ENCODE assay signal across 21 cellular contexts in the genomic region with DNA sequence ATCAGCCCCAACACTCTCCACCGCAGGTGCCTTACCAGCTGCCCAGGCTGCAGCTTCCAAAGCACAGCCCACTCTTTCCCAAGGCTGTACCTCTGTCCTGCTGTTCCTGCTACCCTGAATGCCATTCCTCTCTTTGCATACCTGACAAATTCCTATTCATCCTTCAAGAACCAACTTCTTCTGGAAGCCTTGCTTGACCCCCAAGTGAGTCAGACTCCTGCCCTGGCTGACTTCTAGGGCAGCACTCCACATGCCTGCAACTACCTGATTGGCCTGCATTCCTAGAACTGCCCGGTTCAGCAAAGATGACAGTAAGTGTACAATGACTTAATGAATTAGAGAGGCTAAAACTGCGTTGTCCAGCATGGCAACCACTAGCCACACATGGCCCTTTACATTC. TPM values are rescaled to one million over a fixed set of nuclear protein-coding genes. Genes with fewer than 3 reads are reported as not detected.
"Had no signal": no experiment of that assay in that cellular context is flagged by ENCODE, and none has a peak within 500 bp of the region (broad histone marks: within the 10 kb centered on the region; RNA-seq: fewer than 3 reads in every experiment).

No MANE protein-coding gene starts in this region.

- H3K27ac Mint-ChIP-seq: activated CD4-positive, alpha-beta T cell treated with anti-CD3 and anti-CD28 coated beads, Interleukin-2, amount 10 ng/mL, durations not matched to agents 24 days and 14 days; activated naive CD4-positive, alpha-beta T cell treated with anti-CD3 and anti-CD28 coated beads, Interleukin-2, amount 50 U/mL, for 24 hours; immature natural killer cell; progenitor cell of endocrine pancreas had no signal

- H3K4me2 ChIP-seq: SK-N-SH had no signal

- H3K9me3 Mint-ChIP-seq: activated CD4-positive, alpha-beta T cell treated with anti-CD3 and anti-CD28 coated beads, Interleukin-2, amount 10 ng/mL, durations not matched to agents 24 days and 14 days; activated naive CD4-positive, alpha-beta T cell treated with anti-CD3 and anti-CD28 coated beads, Interleukin-2, amount 50 U/mL, for 24 hours; activated T-cell treated with anti-CD3 and anti-CD28 coated beads, Interleukin-2, amount 50 U/mL, for 4 hours; immature natural killer cell had no signal

- H3K27me3 ChIP-seq: ascending aorta, testis, upper lobe of left lung had no signal

- H3K9me3 ChIP-seq: ascending aorta, heart right ventricle, lower lobe of right lung, SK-N-SH, testis, upper lobe of left lung had no signal

- ATAC-seq: activated T-cell treated with anti-CD3 and anti-CD28 coated beads, Interleukin-2, amount 50 U/mL, for 4 hours; esophagus mucosa had no signal

- H3K4me1 Mint-ChIP-seq: activated naive CD4-positive, alpha-beta T cell treated with anti-CD3 and anti-CD28 coated beads, Interleukin-2, amount 50 U/mL, for 24 hours; immature natural killer cell had no signal

- H3K4me3 ChIP-seq: ascending aorta, heart right ventricle, lower lobe of right lung, testis, upper lobe of left lung had no signal

- H3K27ac ChIP-seq: ascending aorta, testis had no signal

- H3K4me3 Mint-ChIP-seq: activated CD4-positive, alpha-beta T cell treated with anti-CD3 and anti-CD28 coated beads, Interleukin-2, amount 10 ng/mL, durations not matched to agents 24 days and 14 days; activated naive CD4-positive, alpha-beta T cell treated with anti-CD3 and anti-CD28 coated beads, Interleukin-2, amount 50 U/mL, for 24 hours; activated T-cell treated with anti-CD3 and anti-CD28 coated beads, Interleukin-2, amount 50 U/mL, for 4 hours; immature natural killer cell had no signal

- H3K9ac ChIP-seq: SK-N-SH had no signal

- H3K36me3 ChIP-seq: ascending aorta, heart right ventricle, lower lobe of right lung, upper lobe of left lung had no signal

- H3K36me3 Mint-ChIP-seq: activated naive CD4-positive, alpha-beta T cell treated with anti-CD3 and anti-CD28 coated beads, Interleukin-2, amount 50 U/mL, for 24 hours; immature natural killer cell had no signal

- DNase-seq: activated CD4-positive, alpha-beta T cell treated with anti-CD3 and anti-CD28 coated beads, Interleukin-2, amount 10 ng/mL, durations not matched to agents 24 days and 14 days; activated CD4-positive, CD25-positive, alpha-beta regulatory T cell; activated CD8-positive, alpha-beta memory T cell treated with anti-CD3 and anti-CD28 coated beads, Interleukin-2, amount 50 U/mL, for 4 hours; activated effector memory CD4-positive, alpha-beta T cell treated with anti-CD3 and anti-CD28 coated beads, Interleukin-2, amount 50 U/mL, for 16 hours; activated T-cell treated with anti-CD3 and anti-CD28 coated beads, Interleukin-2, amount 50 U/mL, for 4 hours; heart right ventricle; immature natural killer cell; lower lobe of right lung; SK-N-SH; small intestine; stimulated activated CD4-positive, alpha-beta T cell treated with anti-CD3 and anti-CD28 coated beads, Interleukin-4, amount 100 ng/mL, for 1 hour; T-helper 1 cell; T1000; testis; upper lobe of left lung had no signal

- FAIRE-seq: small intestine had no signal

- H3K4me1 ChIP-seq: ascending aorta, testis had no signal

RNA-seq across cellular contexts. Expression of a gene that starts 20.8 kb away (rescaled TPM):
- total RNA-seq: activated CD4-positive, alpha-beta T cell treated with anti-CD3 and anti-CD28 coated beads, Interleukin-2, amount 10 ng/mL, durations not matched to agents 24 days and 14 days; activated T-cell treated with anti-CD3 and anti-CD28 coated beads, Interleukin-2, amount 50 U/mL, for 4 hours; ascending aorta; cerebellum; progenitor cell of endocrine pancreas had no signal
- polyA plus RNA-seq: neural cell, SK-N-SH had no signal

RNA-seq across cellular contexts. Expression of a gene that starts 21.4 kb away (rescaled TPM):
- total RNA-seq: activated CD4-positive, alpha-beta T cell treated with anti-CD3 and anti-CD28 coated beads, Interleukin-2, amount 10 ng/mL, durations not matched to agents 24 days and 14 days; progenitor cell of endocrine pancreas had no signal
- polyA plus RNA-seq: neural cell, SK-N-SH had no signal
